ENCODE assay signal across 7 cellular contexts in the genomic region with DNA sequence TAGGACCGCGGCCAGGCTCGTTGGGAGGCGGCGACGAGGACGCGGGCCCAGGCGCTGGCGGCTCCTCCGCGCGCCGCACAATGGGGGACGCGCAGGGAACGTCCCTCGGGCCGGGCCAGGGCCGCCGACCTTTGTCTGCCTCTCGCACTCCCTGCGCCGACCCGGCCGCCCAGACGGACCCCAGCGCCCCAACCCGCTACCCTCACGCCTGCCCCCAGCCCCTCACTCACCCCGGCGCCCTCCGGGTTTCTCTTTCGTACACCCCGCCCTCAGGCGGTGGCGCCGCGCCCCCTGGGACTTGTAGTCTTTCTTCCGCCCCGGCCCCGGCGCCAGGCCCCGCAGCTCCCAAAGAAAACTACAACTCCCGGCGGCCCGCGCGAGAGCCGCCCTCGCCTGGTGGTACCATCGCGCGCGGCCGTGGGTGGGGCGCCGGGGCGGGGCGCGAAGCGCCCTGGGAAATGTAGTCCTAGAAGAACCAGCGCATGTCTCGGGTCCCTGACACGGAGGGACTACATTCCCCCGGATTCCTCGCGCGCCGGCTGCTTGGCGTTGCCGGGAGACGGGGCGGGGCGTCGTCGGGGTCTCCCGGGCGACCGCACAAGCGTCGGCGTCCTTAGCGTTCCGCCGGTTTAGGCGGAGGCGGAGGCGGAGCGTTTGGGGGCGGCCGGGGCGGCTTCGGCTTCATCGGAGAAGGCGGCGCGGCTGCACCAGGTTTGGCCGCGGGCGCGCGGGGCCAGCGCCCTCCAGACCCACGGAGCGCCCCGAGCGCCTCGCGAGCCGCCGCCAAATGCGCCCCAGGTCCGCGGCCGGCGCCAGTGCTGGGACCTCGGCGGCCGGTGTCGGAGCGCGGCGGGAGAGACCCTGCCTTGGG. TPM values are rescaled to one million over a fixed set of nuclear protein-coding genes. Genes with fewer than 3 reads are reported as not detected.
DNase-seq lines count a peak whose midpoint lies in the region; ATAC-seq, FAIRE-seq and TF ChIP-seq lines count a peak whose summit lies in the region.

A gene (minus strand): TSS at position 260 of the 871 bp plus-strand sequence. CDS start 24,546 bp downstream, outside the sequence.

- peak; percentile 97 for FAIRE-seq in GM18507 (lab: Jason Lieb, UNC)

- in situ Hi-C loops in astrocyte of the spinal cord (cut with HindIII; ENCODE audit: low sequenced_read_pairs): no loop called here

- peak within 1 kb of the TSS; percentile 58 for H3K4me3 ChIP-seq in astrocyte of the spinal cord (ENCODE audit: low read depth, low read length)

- peak; percentile 88 for ATAC-seq in HG02981 (IDR thresholded peaks at IDR 0.05; ENCODE audit: unreplicated experiment)

- DNase-seq in GM18507 (ENCODE audit: extremely low spot score, insufficient read length, low read depth) (peak; percentile 96), NCI-H2029 treated with DMSO at 0.1 percent for 48 hours (lab: John Stamatoyannopoulos, UW) (peak; percentile 75), T1000 (lab: John Stamatoyannopoulos, UW) (peak; percentile 99), astrocyte of the spinal cord (ENCODE audit: low read depth, low spot score) (peak; percentile 99), hippocampal formation (lab: John Stamatoyannopoulos, UW) (peak; percentile 98 to 99), renal cortical epithelial cell (ENCODE audit: low read depth) (peak; percentile 90)

- no peak for TF ChIP-seq CTCF in astrocyte of the spinal cord (IDR thresholded peaks at IDR 0.05; ENCODE audit: low read depth, low read length)

RNA-seq across cellular contexts. Expression of the gene that starts here (rescaled TPM):
- 8.7 and 9.8 TPM in 2 replicates for total RNA-seq in renal cortical epithelial cell

Comparison
In these comparisons a context has a peak if more than half of its experiments do, and no peak if none do; other contexts are left out.
1. Peak in every context shown above with its lines: DNase-seq, ATAC-seq and H3K4me3 ChIP-seq.